7 cellular contexts compared by ENCODE assay signal in the genomic region with DNA sequence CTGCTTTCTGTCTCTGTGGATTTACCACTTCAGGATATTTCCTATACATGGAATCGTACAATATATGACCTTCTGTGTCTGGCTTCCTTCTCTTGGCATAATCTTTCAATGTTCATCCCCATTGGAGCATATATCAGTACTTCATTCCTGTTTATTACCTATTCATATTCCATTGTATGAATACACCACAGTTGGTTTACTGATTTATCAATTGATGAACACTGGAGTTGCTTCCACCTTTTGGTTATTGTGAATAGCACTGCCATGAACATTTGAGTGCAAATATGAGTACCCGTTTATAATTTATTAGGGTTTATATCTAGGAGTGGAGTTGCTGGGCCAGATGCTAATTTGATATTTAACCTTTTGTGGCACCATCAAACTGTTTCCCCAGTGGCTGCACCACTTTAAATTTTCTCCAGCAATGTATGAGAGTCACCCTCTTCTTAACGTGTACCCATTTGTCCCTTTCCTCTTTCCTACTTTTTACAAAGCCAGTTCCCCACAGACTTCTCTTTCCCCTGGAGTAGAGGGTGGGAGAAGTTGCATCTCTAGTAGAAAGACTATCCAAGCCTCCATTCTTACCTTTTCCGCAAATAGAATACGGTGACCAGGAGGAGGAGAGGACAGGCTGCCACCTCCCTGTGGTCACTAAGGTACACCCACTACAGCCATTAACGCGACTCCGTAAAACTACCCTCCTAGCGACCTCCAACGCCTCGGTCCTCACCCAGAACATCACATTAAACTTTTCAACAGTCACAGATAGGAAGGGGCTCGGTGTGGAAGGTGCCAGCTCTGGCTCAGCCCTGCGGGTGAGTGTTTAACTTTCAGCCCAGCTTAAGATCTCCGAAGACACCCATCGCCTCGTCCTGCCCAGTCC. TPM values are rescaled to one million over a fixed set of nuclear protein-coding genes. Genes with fewer than 3 reads are reported as not detected.
DNase-seq lines count a peak whose midpoint lies in the region; ATAC-seq and TF ChIP-seq lines count a peak whose summit lies in the region.

No MANE protein-coding gene starts in this region.

- TF ChIP-seq CTCF in SU-DHL-6 (IDR thresholded peaks at IDR 0.05; ENCODE audit: insufficient read depth, low read length, poor library complexity, severe bottlenecking) (no peak), suprapubic skin (IDR thresholded peaks at IDR 0.05) (no peak)

- DNase-seq in suprapubic skin (ENCODE audit: low spot score in 2 of 2) (no peak), GM19240 (ENCODE audit: insufficient read length, low spot score) (no peak), middle frontal gyrus (ENCODE audit: extremely low spot score, low spot score) (no peak)

- WGBS in suprapubic skin = 24% methylated on average over 8 of the region's 16 CpGs

- H3K36me3 ChIP-seq in SU-DHL-6 (ENCODE audit: low read length) = no peaks in the 10 kb centered on the region
- no peaks in the 10 kb centered on the region for H3K36me3 ChIP-seq in iPS-15b (ENCODE audit: control insufficient read depth, insufficient read depth, low read length)
- no peaks in the 10 kb centered on the region for H3K36me3 ChIP-seq in suprapubic skin

- no peak for TF ChIP-seq EP300 in suprapubic skin (IDR thresholded peaks at IDR 0.05)

- peak overlapping the region; percentile 80 for H3K9ac ChIP-seq in SU-DHL-6 (ENCODE audit: low read length)
- peak overlapping the region; percentile 61 for H3K9ac ChIP-seq in iPS-15b (ENCODE audit: low read depth, low read length)

- no peaks in the 10 kb centered on the region for H4K20me1 ChIP-seq in SU-DHL-6 (ENCODE audit: low read depth, low read length)

- H3K27me3 ChIP-seq in SU-DHL-6 (ENCODE audit: low read length) = no peaks in the 10 kb centered on the region
- H3K27me3 ChIP-seq in iPS-15b (ENCODE audit: control insufficient read depth, insufficient read depth, low read length) = no peaks in the 10 kb centered on the region
- H3K27me3 ChIP-seq in suprapubic skin = no peaks in the 10 kb centered on the region

- H3K27ac ChIP-seq in SU-DHL-6 (ENCODE audit: low read depth, low read length) = peak overlapping the region; percentile 83
- H3K27ac ChIP-seq in suprapubic skin = peak overlapping the region; percentile 96

- H3K79me2 ChIP-seq in SU-DHL-6 (ENCODE audit: insufficient read depth, low read length) = peaks cover 16% of the 10 kb centered on the region; the same call in 1 of the 2 replicates

- ATAC-seq in GM21786 (IDR thresholded peaks at IDR 0.05; ENCODE audit: unreplicated experiment) = peak; percentile 1
- ATAC-seq in GM18907 (IDR thresholded peaks at IDR 0.05; ENCODE audit: unreplicated experiment) = no peak

- H2AFZ ChIP-seq in SU-DHL-6 (ENCODE audit: low read depth, low read length, severe bottlenecking) = peak overlapping the region; percentile 75

- peak overlapping the region; percentile 65 for H3K4me3 ChIP-seq in SU-DHL-6 (ENCODE audit: insufficient read depth, low read length, poor library complexity, severe bottlenecking)
- peak overlapping the region; percentile 65 for H3K4me3 ChIP-seq in iPS-15b (ENCODE audit: low read depth, low read length)
- H3K4me3 ChIP-seq in suprapubic skin = peak overlapping the region; percentile 59

- peaks cover 20% of the 10 kb centered on the region for H3K4me1 ChIP-seq in iPS-15b (ENCODE audit: control insufficient read depth, insufficient read depth, low read length)
- peaks cover 45% of the 10 kb centered on the region for H3K4me1 ChIP-seq in suprapubic skin

- H3K4me2 ChIP-seq in SU-DHL-6 (ENCODE audit: low read depth, low read length, poor library complexity, severe bottlenecking) = peak overlapping the region; percentile 76

- no peaks in the 10 kb centered on the region for H3K9me2 ChIP-seq in SU-DHL-6 (replicated peaks; ENCODE audit: insufficient read depth, low read length)

- H3F3A ChIP-seq in SU-DHL-6 (ENCODE audit: insufficient read depth) = peaks cover 11% of the 10 kb centered on the region; the same call in 1 of the 2 replicates

- H3K9me3 ChIP-seq in SU-DHL-6 (ENCODE audit: insufficient read depth, low read length) = no peaks in the 10 kb centered on the region
- no peaks in the 10 kb centered on the region for H3K9me3 ChIP-seq in iPS-15b (ENCODE audit: control insufficient read depth, insufficient read depth, low read length)
- no peaks in the 10 kb centered on the region for H3K9me3 ChIP-seq in suprapubic skin

- TF ChIP-seq POLR2A in suprapubic skin (IDR thresholded peaks at IDR 0.05) = no peak

RNA-seq across cellular contexts. Expression of a gene that starts 25.6 kb away (rescaled TPM):
- total RNA-seq in suprapubic skin = 10 to 100 TPM; 24.3 to 53.9 (median 49.7) TPM

RNA-seq across cellular contexts. Expression of a gene that starts 42.6 kb away (rescaled TPM):
- total RNA-seq in suprapubic skin = not detected
